8 cellular contexts compared by ENCODE assay signal in genomic region chr4:177229331-177229730, GRCh38.
A peak's percentile ranks its signal among the peaks of the same experiment; 100 is the strongest.
DNase-seq lines count a peak whose midpoint lies in the region; ATAC-seq, FAIRE-seq and TF ChIP-seq lines count a peak whose summit lies in the region.

No MANE protein-coding gene starts in this region.

- DNase-seq in AG10803 (ENCODE audit: low read depth) = no peak
- peak; percentile 35 for DNase-seq in IMR-90
- no peak for DNase-seq in astrocyte (ENCODE audit: low read depth)
- DNase-seq in NCI-H1694 (lab: John Stamatoyannopoulos, UW) = no peak

- peak overlapping the region; percentile 90 for H3K14ac ChIP-seq in IMR-90 (replicated peaks; ENCODE audit: low read depth, low read length)

- in situ Hi-C loops in IMR-90 (cut with MboI; ENCODE audit: low sequenced_read_pairs) = no loop called here

- no peak overlapping the region for H3K27ac Mint-ChIP-seq in astrocyte (ENCODE audit: unreplicated experiment)

- peak overlapping the region; percentile 85 for H3K23ac ChIP-seq in IMR-90 (ENCODE audit: low read depth, low read length)

- H3K9me3 ChIP-seq in IMR-90 (ENCODE audit: control insufficient read depth, insufficient read depth, low read length) = no peaks in the 10 kb centered on the region
- H3K9me3 ChIP-seq in astrocyte (ENCODE audit: insufficient read depth, low read depth, low read length) = no peaks in the 10 kb centered on the region
- no peaks in the 10 kb centered on the region for H3K9me3 ChIP-seq in muscle layer of duodenum (ENCODE audit: control insufficient read depth in 1 of 2, low read length in 2 of 2)

- no peak overlapping the region; the same call in 1 of the 2 replicates for H2AK5ac ChIP-seq in IMR-90 (ENCODE audit: low read depth, low read length)

- H3K4me1 Mint-ChIP-seq in astrocyte (ENCODE audit: low read depth, unreplicated experiment) = no peaks in the 10 kb centered on the region

- H3K4me1 ChIP-seq in IMR-90 (ENCODE audit: control insufficient read depth, insufficient read depth, low read length) = peaks cover 7% of the 10 kb centered on the region
- no peaks in the 10 kb centered on the region for H3K4me1 ChIP-seq in astrocyte (ENCODE audit: insufficient read depth, low read length)
- no peaks in the 10 kb centered on the region for H3K4me1 ChIP-seq in muscle layer of duodenum (ENCODE audit: control insufficient read depth in 1 of 2, insufficient read depth in 2 of 2, low read length in 2 of 2)

- TF ChIP-seq RAD21 in IMR-90 (IDR thresholded peaks at IDR 0.05; ENCODE audit: low read length) = no peak

- intact Hi-C loops in IMR-90 (cut with micrococcal nuclease) = no loop called here

- H3K79me2 ChIP-seq in astrocyte (ENCODE audit: insufficient read depth, low read length) = no peaks in the 10 kb centered on the region

- peak overlapping the region; percentile 85 for H3K4ac ChIP-seq in IMR-90 (ENCODE audit: low read depth, low read length)

- H4K8ac ChIP-seq in IMR-90 (ENCODE audit: low read depth in 2 of 2, low read length in 2 of 2) = peak overlapping the region in 1 of 2 experiments; percentile 90; a peak in 2 of 4 replicates

- H3K79me1 ChIP-seq in IMR-90 (ENCODE audit: low read depth in 1 of 2, low read length in 2 of 2) = no peaks in the 10 kb centered on the region

- H3K18ac ChIP-seq in IMR-90 (ENCODE audit: low read depth, low read length) = peak overlapping the region; percentile 55

- TF ChIP-seq POLR2A in IMR-90 (IDR thresholded peaks at IDR 0.05; ENCODE audit: low read depth, low read length) = no peak

- H3K9me1 ChIP-seq in IMR-90 (ENCODE audit: insufficient read depth, low read length) = no peaks in the 10 kb centered on the region; the same call in 1 of the 2 replicates

- H3K56ac ChIP-seq in IMR-90 (ENCODE audit: extremely low read depth, insufficient read depth, low read length) = peak overlapping the region; percentile 75; the same call in 1 of the 2 replicates

- H2BK20ac ChIP-seq in IMR-90 (ENCODE audit: low read depth, low read length) = peak overlapping the region; percentile 85

- H3K4me3 Mint-ChIP-seq in astrocyte (ENCODE audit: unreplicated experiment) = no peak overlapping the region

- H3K4me3 ChIP-seq in AG10803 (ENCODE audit: low read length) (peak overlapping the region; percentile 43), IMR-90 (ENCODE audit: insufficient read depth, low read depth, low read length) (peak overlapping the region; percentile 44), astrocyte (ENCODE audit: insufficient read depth, low read depth, low read length) (peak overlapping the region; percentile 54), muscle layer of duodenum (ENCODE audit: low read depth in 1 of 2, low read length in 2 of 2) (peak overlapping the region; percentile 52 to 59)

- TF ChIP-seq CTCF in AG10803 (conservative IDR thresholded peaks at IDR 0.05; ENCODE audit: low read length) (no peak), IMR-90 (conservative IDR thresholded peaks at IDR 0.05; ENCODE audit: low read depth, low read length) (no peak), astrocyte (IDR thresholded peaks at IDR 0.05; ENCODE audit: insufficient read depth, low read depth, low read length) (no peak)

- CTCF ChIA-PET in IMR-90 (lab: Yijun Ruan, JAX) = interaction anchor here (1.2 kb wide), 1 partner anchor 181 kb away, joined by 4 read pairs; no protein-coding TSS in a partner anchor

- peak; percentile 65 for ATAC-seq in IMR-90 (ENCODE audit: low read depth)
- ATAC-seq in HG03571 (IDR thresholded peaks at IDR 0.05; ENCODE audit: unreplicated experiment) = no peak
- ATAC-seq in HG02588 (IDR thresholded peaks at IDR 0.05; ENCODE audit: unreplicated experiment) = no peak
- ATAC-seq in HG02981 (IDR thresholded peaks at IDR 0.05; ENCODE audit: unreplicated experiment) = no peak

- no peaks in the 10 kb centered on the region for H3K36me3 Mint-ChIP-seq in astrocyte (ENCODE audit: low read depth, unreplicated experiment)

- dilution Hi-C loops in IMR-90 (cut with HindIII; ENCODE audit: low sequenced_read_pairs, unreplicated experiment) = no loop called here

- H3K4me2 ChIP-seq in IMR-90 (ENCODE audit: low read depth, low read length) (peak overlapping the region; percentile 82), astrocyte (ENCODE audit: low read length) (peak overlapping the region; percentile 85)

- H3K36me3 ChIP-seq in IMR-90 (ENCODE audit: control insufficient read depth, insufficient read depth, low read length) (no peaks in the 10 kb centered on the region), astrocyte (ENCODE audit: insufficient read depth, low read length) (no peaks in the 10 kb centered on the region), muscle layer of duodenum (ENCODE audit: control insufficient read depth in 1 of 2, insufficient read depth in 2 of 2, low read length in 2 of 2) (no peaks in the 10 kb centered on the region)

- no CpG with 5 or more reads among the region's 7 CpGs for WGBS in IMR-90 (ENCODE audit: extremely low coverage in 2 of 2, insufficient read length in 1 of 2), 2 experiments

- no TSS peak for BruUV-seq in IMR-90 (replicated peaks; lab: Mats Ljungman, UMichigan)

- no peak for FAIRE-seq in astrocyte (lab: Jason Lieb, UNC)

- H2AFZ ChIP-seq in IMR-90 (replicated peaks; ENCODE audit: low read length, poor library complexity) = peak overlapping the region; percentile 84
- H2AFZ ChIP-seq in astrocyte (ENCODE audit: low read depth, low read length) = peak overlapping the region; percentile 81

- H2BK5ac ChIP-seq in IMR-90 (ENCODE audit: low read depth, low read length, poor library complexity, severe bottlenecking) = peak overlapping the region; percentile 81

- no peaks in the 10 kb centered on the region for H3K27me3 ChIP-seq in IMR-90 (ENCODE audit: control insufficient read depth, insufficient read depth, low read length)
- no peaks in the 10 kb centered on the region for H3K27me3 ChIP-seq in astrocyte (ENCODE audit: insufficient read depth, low read length)
- no peaks in the 10 kb centered on the region for H3K27me3 ChIP-seq in muscle layer of duodenum (ENCODE audit: low read depth, low read length)

- POLR2A ChIA-PET in IMR-90 (lab: Charles Lee; ENCODE audit: unreplicated experiment) = no interaction called here

- H3K27ac ChIP-seq in IMR-90 (ENCODE audit: insufficient read depth, low read length) = peak overlapping the region; percentile 70
- H3K27ac ChIP-seq in astrocyte (ENCODE audit: low read depth, low read length) = no peak overlapping the region
- H3K27ac ChIP-seq in muscle layer of duodenum (ENCODE audit: low read length) = no peak overlapping the region

- peak overlapping the region; percentile 95 for H2BK120ac ChIP-seq in IMR-90 (ENCODE audit: low read depth, low read length)

- peak overlapping the region; percentile 40; the same call in 1 of the 2 replicates for H4K91ac ChIP-seq in IMR-90 (ENCODE audit: insufficient read depth, low read depth, low read length)

- H3K9ac ChIP-seq in IMR-90 (ENCODE audit: low read depth, low read length) (peak overlapping the region; percentile 54), astrocyte (ENCODE audit: low read length) (peak overlapping the region; percentile 62)

- H2BK15ac ChIP-seq in IMR-90 (ENCODE audit: low read depth, low read length) = peak overlapping the region; percentile 94; the same call in 1 of the 3 replicates

- H2AK9ac ChIP-seq in IMR-90 (replicated peaks; ENCODE audit: low read depth, low read length, poor library complexity) = no peak overlapping the region

- peaks cover 6% of the 10 kb centered on the region for H3K9me3 Mint-ChIP-seq in astrocyte (ENCODE audit: unreplicated experiment)

- no peaks in the 10 kb centered on the region for H3K27me3 Mint-ChIP-seq in astrocyte (ENCODE audit: low read depth, unreplicated experiment)

- H4K20me1 ChIP-seq in IMR-90 (ENCODE audit: insufficient read depth, low read length) = no peaks in the 10 kb centered on the region
- no peaks in the 10 kb centered on the region for H4K20me1 ChIP-seq in astrocyte (ENCODE audit: insufficient read depth, low read length)

- H4K5ac ChIP-seq in IMR-90 (ENCODE audit: low read depth, low read length) = peak overlapping the region; percentile 51; the same call in 1 of the 2 replicates

TF ChIP-seq in IMR-90, 13 proteins besides CTCF, POLR2A, EP300 and RAD21:
- TF ChIP-seq RFX5 (IDR thresholded peaks at IDR 0.05; ENCODE audit: low read depth, low read length) (no peak), ELK1 (IDR thresholded peaks at IDR 0.05; ENCODE audit: borderline replicate concordance, low read depth, low read length) (no peak), MXI1 (IDR thresholded peaks at IDR 0.05; ENCODE audit: borderline replicate concordance, low read depth, low read length) (no peak), MAFK (IDR thresholded peaks at IDR 0.05; ENCODE audit: low read depth, low read length) (no peak), CHD1 (IDR thresholded peaks at IDR 0.05; ENCODE audit: low read depth, low read length) (no peak), BHLHE40 (IDR thresholded peaks at IDR 0.05; ENCODE audit: low read depth, low read length) (no peak), NFE2L2 (IDR thresholded peaks at IDR 0.05; ENCODE audit: low read depth, low read length) (no peak), MAZ (IDR thresholded peaks at IDR 0.05; ENCODE audit: borderline replicate concordance, low read depth, low read length) (no peak), CEBPB (IDR thresholded peaks at IDR 0.05; ENCODE audit: low read depth, low read length) (no peak), SMC3 (IDR thresholded peaks at IDR 0.05; ENCODE audit: low read depth, low read length) (no peak), RCOR1 (IDR thresholded peaks at IDR 0.05; ENCODE audit: insufficient replicate concordance, low read length) (no peak)
